Comparison of ENCODE assay signal across 12 cellular contexts in genomic region chr7:117269895-117270294, GRCh38. TPM values are rescaled to one million over a fixed set of nuclear protein-coding genes. Genes with fewer than 3 reads are reported as not detected.
DNase-seq lines count a peak whose midpoint lies in the region; ATAC-seq and TF ChIP-seq lines count a peak whose summit lies in the region.
"Had no signal": no experiment of that assay in that cellular context is flagged by ENCODE, and none has a peak within 500 bp of the region (broad histone marks: within the 10 kb centered on the region; RNA-seq: fewer than 3 reads in every experiment).

No MANE protein-coding gene starts in this region.

- ATAC-seq in HG02938 (IDR thresholded peaks at IDR 0.05; ENCODE audit: unreplicated experiment) (no peak), HG02678 (IDR thresholded peaks at IDR 0.05; ENCODE audit: unreplicated experiment) (no peak), psoas muscle (no peak)

- H3K9me2 ChIP-seq in GM23248 (ENCODE audit: insufficient read depth), result no peaks in the 10 kb centered on the region

- H4K20me1 ChIP-seq in GM23248 (ENCODE audit: insufficient read depth), result no peaks in the 10 kb centered on the region

- TF ChIP-seq CTCF in fibroblast of the aortic adventitia (IDR thresholded peaks at IDR 0.05; ENCODE audit: insufficient read depth, low read length) (no peak), psoas muscle (IDR thresholded peaks at IDR 0.05) (no peak)

- H2AFZ ChIP-seq in GM23248, result no peak overlapping the region

- H3K4me2 ChIP-seq in GM23248 (ENCODE audit: unreplicated experiment), result peak overlapping the region; percentile 83
- H3K4me2 ChIP-seq in skeletal muscle satellite cell (ENCODE audit: low read length), result peak overlapping the region; percentile 80
- H3K4me2 ChIP-seq: PC-9 had no signal

- WGBS in GM23248 (ENCODE audit: low coverage in 1 of 2, low lambda C conversion rate in 2 of 2, missing lambda C conversion rate in 2 of 2), 2 experiments, result 20 to 30% methylated on average over 3 of the region's 3 CpGs
- 74 to 88% (median 77%) methylated on average over 3 of the region's 3 CpGs for WGBS in psoas muscle, 3 donors

- H3K4me3 ChIP-seq in GM23248 (peak overlapping the region; percentile 61), adipocyte (ENCODE audit: low read length) (peak overlapping the region; percentile 64), fibroblast of the aortic adventitia (ENCODE audit: low read depth, low read length) (no peak overlapping the region), skeletal muscle satellite cell (ENCODE audit: low read length) (peak overlapping the region; percentile 52), psoas muscle (no peak overlapping the region)
- H3K4me3 ChIP-seq: PC-9 had no signal

- DNase-seq in GM23248 (peak; percentile 90), adipocyte (ENCODE audit: low read depth) (peak; percentile 62), fibroblast of the aortic adventitia (ENCODE audit: low read depth) (peak; percentile 89), caudate nucleus (lab: John Stamatoyannopoulos, UW) (no peak), psoas muscle (no peak)
- DNase-seq: activated CD4-positive, alpha-beta memory T cell treated with anti-CD3 and anti-CD28 coated beads, Interleukin-2, amount 10 ng/mL, durations not matched to agents 7 days and 5 days; DMS153; Kasumi-1; PC-9 had no signal

- intact Hi-C loops in psoas muscle (cut with DNase I), result no loop called here

- no peaks in the 10 kb centered on the region for H3K79me2 ChIP-seq in GM23248 (ENCODE audit: insufficient read depth)

- H3F3A ChIP-seq in GM23248 (ENCODE audit: insufficient read depth), result peaks cover 22% of the 10 kb centered on the region

- in situ Hi-C loops in GM23248 (cut with MboI), result no loop called here

- H3K9ac ChIP-seq in GM23248, result peak overlapping the region; percentile 85
- H3K9ac ChIP-seq in adipocyte (ENCODE audit: low read length), result peak overlapping the region; percentile 39
- peak overlapping the region; percentile 74 for H3K9ac ChIP-seq in skeletal muscle satellite cell (ENCODE audit: low read depth, low read length)

- H3K4me1 ChIP-seq in GM23248 (ENCODE audit: insufficient read depth) (peaks cover 21% of the 10 kb centered on the region), adipocyte (ENCODE audit: control insufficient read depth, insufficient read depth, low read length) (peaks cover 28% of the 10 kb centered on the region), skeletal muscle satellite cell (ENCODE audit: control insufficient read depth, insufficient read depth, low read length) (peaks cover 18% of the 10 kb centered on the region), psoas muscle (no peaks in the 10 kb centered on the region)

- H3K9me3 ChIP-seq in GM23248 (ENCODE audit: low read depth) (no peaks in the 10 kb centered on the region), adipocyte (ENCODE audit: control insufficient read depth, low read length) (peaks cover 2% of the 10 kb centered on the region), skeletal muscle satellite cell (replicated peaks; ENCODE audit: low read length) (no peaks in the 10 kb centered on the region), psoas muscle (no peaks in the 10 kb centered on the region)

- H3K27ac ChIP-seq in GM23248 (peak overlapping the region; percentile 100), caudate nucleus (ENCODE audit: low read depth, low read length) (no peak overlapping the region), psoas muscle (no peak overlapping the region)
- H3K27ac ChIP-seq: PC-9 had no signal

- H3K36me3 ChIP-seq in GM23248 (ENCODE audit: low read depth) (no peaks in the 10 kb centered on the region), adipocyte (ENCODE audit: control insufficient read depth, insufficient read depth, low read length, severe bottlenecking) (no peaks in the 10 kb centered on the region), skeletal muscle satellite cell (ENCODE audit: insufficient read depth, low read length) (no peaks in the 10 kb centered on the region), psoas muscle (ENCODE audit: insufficient read depth in 1 of 2, low read depth in 1 of 2) (no peaks in the 10 kb centered on the region)

- no peaks in the 10 kb centered on the region for H3K27me3 ChIP-seq in GM23248 (replicated peaks; ENCODE audit: insufficient read depth)
- H3K27me3 ChIP-seq in adipocyte (replicated peaks; ENCODE audit: control insufficient read depth, insufficient read depth, low read length), result no peaks in the 10 kb centered on the region
- H3K27me3 ChIP-seq in skeletal muscle satellite cell (ENCODE audit: control insufficient read depth, insufficient read depth, low read length), result no peaks in the 10 kb centered on the region
- peaks cover 0 to 1% (median 0%) of the 10 kb centered on the region in 3 donors for H3K27me3 ChIP-seq in psoas muscle (ENCODE audit: insufficient read depth in 3 of 3, low read length in 2 of 3)

RNA-seq across cellular contexts. Expression of gene WNT2, which starts 53.0 kb away (rescaled TPM):
- total RNA-seq in GM23248 (2014; rRNA removed; shearing (Covaris generic)), result 1.3 and 11.4 TPM in 2 replicates
- polyA plus RNA-seq in GM23248 (2016; fragmentation: Nextera tagmentation; extraction: Ambion mirVana) (2.6 and 2.8 TPM in 2 replicates), psoas muscle (under 1 TPM in 2 of 3 donors, not detected in 1; 0.01 to 0.03 TPM)
- total RNA-seq in fibroblast of the aortic adventitia (ENCODE audit: low replicate concordance) (1.8 and 9.9 TPM in 2 replicates), psoas muscle (under 1 TPM in 1 of 4 donors, not detected in 3; 0.47 TPM)
- total RNA-seq in skeletal muscle satellite cell (2012; rRNA removed), result 0.22 TPM in 1 of 2 replicates, not detected in the other
- total RNA-seq: activated CD4-positive, alpha-beta memory T cell treated with anti-CD3 and anti-CD28 coated beads, Interleukin-2, amount 10 ng/mL, durations not matched to agents 7 days and 5 days; PC-9 had no signal

Comparison
In these comparisons a context has a peak if more than half of its experiments do, and no peak if none do; other contexts are left out.
1. DNase-seq: peak in GM23248 (single experiment), adipocyte (single experiment) and fibroblast of the aortic adventitia (single experiment); none in caudate nucleus (0 of 61) and psoas muscle (0 of 2).
2. H3K4me3 ChIP-seq: peak in GM23248 (single experiment), adipocyte (single experiment) and skeletal muscle satellite cell (single experiment); none in fibroblast of the aortic adventitia (single experiment) and psoas muscle (single experiment).
3. Peak in every context shown above with its lines, with median percentiles within 50 percentile points of each other: H3K9ac ChIP-seq.